ENCODE assay signal across 8 cellular contexts in genomic region chr12:118404876-118405521, GRCh38. TPM values are rescaled to one million over a fixed set of nuclear protein-coding genes. Genes with fewer than 3 reads are reported as not detected.
A peak's percentile ranks its signal among the peaks of the same experiment; 100 is the strongest.
DNase-seq lines count a peak whose midpoint lies in the region; ATAC-seq, FAIRE-seq and TF ChIP-seq lines count a peak whose summit lies in the region.

No MANE protein-coding gene starts in this region.

- intact Hi-C loops in CD4-positive, alpha-beta T cell (cut with DNase I, micrococcal nuclease): loop anchor here in 1 of 2 experiments (2.0 kb wide), 2 partner anchors 1254 to 1262 kb away; no protein-coding TSS in a partner anchor

- DNase-seq in CD4-positive, alpha-beta T cell: peak; percentile 14 to 47 (median 32)
- DNase-seq in H54 (ENCODE audit: insufficient read length, low spot score) (peak; percentile 27), NCI-H345 treated with DMSO at 0.1 percent for 48 hours (lab: John Stamatoyannopoulos, UW; ENCODE audit: unreplicated experiment) (peak; percentile 30), mesothelial cell of epicardium (ENCODE audit: low spot score in 2 of 2, unreplicated experiment in 2 of 2) (peak; percentile 25 to 63)
- peak; percentile 34 to 51 for DNase-seq in activated CD4-positive, alpha-beta T cell treated with anti-CD3 and anti-CD28 coated beads, Interleukin-2, amount 50 U/mL, for 4 hours
- DNase-seq in effector memory CD4-positive, alpha-beta T cell: peak in 2 of 3 donors; percentile 2 to 22
- DNase-seq in stimulated activated naive CD4-positive, alpha-beta T cell (lab: John Stamatoyannopoulos, UW): peak in 4 of 6 experiments; percentile 17 to 37 (median 22)

- no peak overlapping the region for H3K27ac ChIP-seq in CD4-positive, alpha-beta T cell (ENCODE audit: low read depth, low read length)
- H3K27ac ChIP-seq in effector memory CD4-positive, alpha-beta T cell (ENCODE audit: insufficient read depth, low read length, poor library complexity, severe bottlenecking): no peak overlapping the region

- TF ChIP-seq POLR2A in H54 (IDR thresholded peaks at IDR 0.05; ENCODE audit: low read depth, low read length): no peak

- H3K27me3 ChIP-seq in CD4-positive, alpha-beta T cell (ENCODE audit: control insufficient read depth, insufficient read depth, low read length): no peaks in the 10 kb centered on the region
- no peaks in the 10 kb centered on the region for H3K27me3 ChIP-seq in effector memory CD4-positive, alpha-beta T cell (replicated peaks; ENCODE audit: control insufficient read depth, insufficient read depth, low read length, poor library complexity, severe bottlenecking)

- no peaks in the 10 kb centered on the region for H3K27me3 Mint-ChIP-seq in CD4-positive, alpha-beta T cell
- no peaks in the 10 kb centered on the region for H3K27me3 Mint-ChIP-seq in mesothelial cell of epicardium (ENCODE audit: low read depth)

- H3K4me3 Mint-ChIP-seq in CD4-positive, alpha-beta T cell: no peak overlapping the region
- H3K4me3 Mint-ChIP-seq in mesothelial cell of epicardium: no peak overlapping the region

- no peak overlapping the region for H3K27ac Mint-ChIP-seq in CD4-positive, alpha-beta T cell
- no peak overlapping the region for H3K27ac Mint-ChIP-seq in mesothelial cell of epicardium

- peak; percentile 93 for FAIRE-seq in H54 (lab: Jason Lieb, UNC)

- peak; percentile 61 for ATAC-seq in CD4-positive, alpha-beta T cell (ENCODE audit: poor library complexity)
- no peak for ATAC-seq in HG03095 (IDR thresholded peaks at IDR 0.05; ENCODE audit: unreplicated experiment)

- H3K36me3 ChIP-seq in effector memory CD4-positive, alpha-beta T cell (ENCODE audit: control insufficient read depth, insufficient read depth, low read length): peaks cover 39% of the 10 kb centered on the region

- CTCF ChIA-PET in CD4-positive, alpha-beta T cell (lab: Charles Lee): interaction anchor here (0.8 to 1.7 kb wide), 6 partner anchors 9 to 1263 kb away, joined by 3 to 4 read pairs (median 3); partner anchors contain the start of genes PEBP1 and PRKAB1

- H3K4me1 Mint-ChIP-seq in CD4-positive, alpha-beta T cell (ENCODE audit: low read depth): no peaks in the 10 kb centered on the region
- H3K4me1 Mint-ChIP-seq in mesothelial cell of epicardium: no peaks in the 10 kb centered on the region

- POLR2A ChIA-PET in CD4-positive, alpha-beta T cell (lab: Charles Lee): interaction anchor here (1.5 kb wide), 1 partner anchor 28 kb away, joined by 5 read pairs; the partner anchor contains the start of gene SUDS3

- no peak overlapping the region for H3K4me3 ChIP-seq in effector memory CD4-positive, alpha-beta T cell (ENCODE audit: insufficient read depth, low read depth, low read length, poor library complexity, severe bottlenecking)

- H3K9me3 ChIP-seq in CD4-positive, alpha-beta T cell (ENCODE audit: control insufficient read depth, low read length): no peaks in the 10 kb centered on the region
- no peaks in the 10 kb centered on the region for H3K9me3 ChIP-seq in effector memory CD4-positive, alpha-beta T cell (ENCODE audit: control insufficient read depth, low read length)

- TF ChIP-seq CTCF in CD4-positive, alpha-beta T cell (IDR thresholded peaks at IDR 0.05): peak; percentile 84
- TF ChIP-seq CTCF in mesothelial cell of epicardium (IDR thresholded peaks at IDR 0.05; ENCODE audit: unreplicated experiment): peak; percentile 81

- H3K9me3 Mint-ChIP-seq in CD4-positive, alpha-beta T cell: no peaks in the 10 kb centered on the region
- H3K9me3 Mint-ChIP-seq in mesothelial cell of epicardium: no peaks in the 10 kb centered on the region

- H3K36me3 Mint-ChIP-seq in CD4-positive, alpha-beta T cell (ENCODE audit: low read depth): peaks cover 89% of the 10 kb centered on the region
- H3K36me3 Mint-ChIP-seq in mesothelial cell of epicardium: peaks cover 29% of the 10 kb centered on the region

- no peaks in the 10 kb centered on the region for H3K4me1 ChIP-seq in effector memory CD4-positive, alpha-beta T cell (ENCODE audit: control insufficient read depth, insufficient read depth, low read length, poor library complexity, severe bottlenecking)

RNA-seq across cellular contexts. Expression of gene SUDS3, which starts 28.6 kb away (rescaled TPM):
- total RNA-seq in CD4-positive, alpha-beta T cell: 10 to 100 TPM; 17.5 to 22.0 TPM
- 42.2 to 44.6 TPM (median 43.3 TPM) in 3 replicates for total RNA-seq in mesothelial cell of epicardium

RNA-seq across cellular contexts. Expression of gene TAOK3, which starts 32.3 kb away (rescaled TPM):
- total RNA-seq in CD4-positive, alpha-beta T cell: 10 to 100 TPM; 53.5 to 56.6 TPM
- total RNA-seq in mesothelial cell of epicardium: 23.4 to 27.7 TPM (median 24.4 TPM) in 3 replicates
